10 cellular contexts compared by ENCODE assay signal in genomic region chr4:10008208-10009005, GRCh38. TPM values are rescaled to one million over a fixed set of nuclear protein-coding genes. Genes with fewer than 3 reads are reported as not detected.
DNase-seq lines count a peak whose midpoint lies in the region; ATAC-seq and TF ChIP-seq lines count a peak whose summit lies in the region.
"Had no signal": no experiment of that assay in that cellular context is flagged by ENCODE, and none has a peak within 500 bp of the region (broad histone marks: within the 10 kb centered on the region; RNA-seq: fewer than 3 reads in every experiment).

No MANE protein-coding gene starts in this region.

- no peaks in the 10 kb centered on the region for H3K36me3 Mint-ChIP-seq in type B pancreatic cell

- no peaks in the 10 kb centered on the region for H3K9me3 Mint-ChIP-seq in type B pancreatic cell

- no peak for ATAC-seq in GM21786 (IDR thresholded peaks at IDR 0.05; ENCODE audit: unreplicated experiment)

- peaks cover 16% of the 10 kb centered on the region for H3K27me3 Mint-ChIP-seq in type B pancreatic cell

- peak overlapping the region; percentile 31 for H3K27ac Mint-ChIP-seq in type B pancreatic cell

- H3K4me1 Mint-ChIP-seq in type B pancreatic cell (ENCODE audit: unreplicated experiment), result peaks cover 35% of the 10 kb centered on the region

- H3K4me3 ChIP-seq in fibroblast of the aortic adventitia (ENCODE audit: low read depth, low read length), result no peak overlapping the region

- no peak overlapping the region for H3K4me3 Mint-ChIP-seq in type B pancreatic cell

- peak; percentile 31 for DNase-seq in NCI-H748 (lab: John Stamatoyannopoulos, UW; ENCODE audit: unreplicated experiment)
- DNase-seq in NCI-H748 treated with DMSO at 0.1 percent for 48 hours (lab: John Stamatoyannopoulos, UW), result no peak
- peak; percentile 54 to 60 for DNase-seq in SHP77 (lab: John Stamatoyannopoulos, UW)
- DNase-seq in fibroblast of the aortic adventitia (ENCODE audit: low read depth), result peak; percentile 57
- DNase-seq in type B pancreatic cell (ENCODE audit: extremely low spot score, unreplicated experiment), result no peak
- DNase-seq in putamen (ENCODE audit: low spot score), result no peak
- no peak for DNase-seq in activated T-cell treated with anti-CD3 and anti-CD28 coated beads, Interleukin-2, amount 50 U/mL, for 1 hour
- DNase-seq: foreskin melanocyte, GF-D8 had no signal

- TF ChIP-seq CTCF in fibroblast of the aortic adventitia (IDR thresholded peaks at IDR 0.05; ENCODE audit: insufficient read depth, low read length) (no peak), type B pancreatic cell (conservative IDR thresholded peaks at IDR 0.05) (no peak)

RNA-seq across cellular contexts. Expression of gene SLC2A9, which starts 12.9 kb away (rescaled TPM):
- total RNA-seq in fibroblast of the aortic adventitia (ENCODE audit: low replicate concordance) (0.74 and 0.90 TPM in 2 replicates), type B pancreatic cell (ENCODE audit: low replicate concordance) (1.1 and 2.5 TPM in 2 replicates)

Comparison
In these comparisons a context has a peak if more than half of its experiments do, and no peak if none do; other contexts are left out.
1. DNase-seq: peak in NCI-H748 (single experiment), SHP77 (2 of 2) and fibroblast of the aortic adventitia (single experiment); none in NCI-H748 treated with DMSO at 0.1 percent for 48 hours (single experiment), type B pancreatic cell (single experiment), putamen (single experiment) and activated T-cell treated with anti-CD3 and anti-CD28 coated beads, Interleukin-2, amount 50 U/mL, for 1 hour (single experiment).